In genomic region chr14:61651355-61651754, GRCh38 we compare ENCODE assay signal across 29 cellular contexts.
"Had no signal": no experiment of that assay in that cellular context is flagged by ENCODE, and none has a peak within 500 bp of the region (broad histone marks: within the 10 kb centered on the region; RNA-seq: fewer than 3 reads in every experiment).

No MANE protein-coding gene starts in this region.

- H3K4me3 ChIP-seq: colonic mucosa, coronary artery, dorsolateral prefrontal cortex, esophagus muscularis mucosa, esophagus squamous epithelium, gastrocnemius medialis, gastroesophageal sphincter, heart left ventricle, heart right ventricle had no signal

- H3K27ac ChIP-seq: colonic mucosa, coronary artery, epithelial cell of prostate, esophagus muscularis mucosa, esophagus squamous epithelium, foreskin keratinocyte, gastrocnemius medialis, gastroesophageal sphincter, heart left ventricle, heart right ventricle had no signal

- ATAC-seq: effector memory CD8-positive, alpha-beta T cell; esophagus mucosa; foreskin keratinocyte; gastrocnemius medialis; gastroesophageal sphincter; heart left ventricle; heart right ventricle had no signal

- H3K27me3 Mint-ChIP-seq: effector memory CD8-positive, alpha-beta T cell had no signal

- DNase-seq: colonic mucosa; cortex of kidney; dermis blood vessel endothelial cell; dorsolateral prefrontal cortex; effector CD4-positive, alpha-beta T cell; effector CD8-positive, alpha-beta T cell; effector memory CD4-positive, alpha-beta T cell; effector memory CD8-positive, alpha-beta T cell; endodermal cell; erythroblast; esophagus squamous epithelium; foreskin fibroblast; foreskin keratinocyte; foreskin melanocyte; gastrocnemius medialis; glutamatergic neuron; head of caudate nucleus; heart left ventricle; heart right ventricle had no signal

- H3K27me3 ChIP-seq: colonic mucosa, dorsolateral prefrontal cortex, esophagus muscularis mucosa, esophagus squamous epithelium, foreskin keratinocyte, gastrocnemius medialis, gastroesophageal sphincter, heart left ventricle, heart right ventricle had no signal

- H3K4me3 Mint-ChIP-seq: dendritic cell treated with granulocyte-macrophage colony-stimulating factor and Interleukin-4, amounts not matched to agents 40 ng/mL and 50 ng/mL, for 4 days; effector memory CD8-positive, alpha-beta T cell; endodermal cell had no signal

- H3K27ac Mint-ChIP-seq: dendritic cell treated with granulocyte-macrophage colony-stimulating factor and Interleukin-4, amounts not matched to agents 40 ng/mL and 50 ng/mL, for 4 days; effector memory CD8-positive, alpha-beta T cell; endodermal cell had no signal

- H3K4me1 ChIP-seq: colonic mucosa, gastrocnemius medialis had no signal

- H3K9me3 ChIP-seq: colonic mucosa, esophagus muscularis mucosa, esophagus squamous epithelium, gastrocnemius medialis, gastroesophageal sphincter, heart left ventricle, heart right ventricle had no signal

- FAIRE-seq: colon, endometrium, endothelial cell of umbilical vein, frontal cortex had no signal

- H3K4me1 Mint-ChIP-seq: endodermal cell had no signal

- H3K36me3 ChIP-seq: colonic mucosa, esophagus muscularis mucosa, esophagus squamous epithelium, gastrocnemius medialis, gastroesophageal sphincter, heart left ventricle, heart right ventricle had no signal

- H3K9me3 Mint-ChIP-seq: dendritic cell treated with granulocyte-macrophage colony-stimulating factor and Interleukin-4, amounts not matched to agents 40 ng/mL and 50 ng/mL, for 4 days; effector memory CD8-positive, alpha-beta T cell; endodermal cell had no signal
